In the genomic region with DNA sequence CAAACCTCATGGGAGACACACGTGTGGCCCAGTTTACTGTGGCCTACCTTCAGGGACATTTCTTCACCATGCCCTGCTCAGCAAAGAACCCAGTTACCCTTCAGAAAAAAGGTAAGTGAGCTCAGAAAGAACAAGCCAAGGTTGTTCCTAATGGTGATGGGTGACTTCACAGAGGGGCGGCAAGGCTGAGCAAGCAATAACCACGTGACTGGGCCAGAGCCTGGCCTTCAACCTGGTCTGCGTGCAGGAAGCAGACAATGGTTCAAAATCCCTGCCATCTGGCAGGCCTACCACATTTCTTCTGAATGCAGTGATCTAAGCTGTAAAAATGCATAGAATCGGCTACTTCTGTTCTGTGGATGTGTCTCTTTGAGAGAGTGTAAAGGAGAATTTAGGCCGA, we compare ENCODE assay signal across 38 cellular contexts.
"Had no signal": no experiment of that assay in that cellular context is flagged by ENCODE, and none has a peak within 500 bp of the region (broad histone marks: within the 10 kb centered on the region; RNA-seq: fewer than 3 reads in every experiment).

No MANE protein-coding gene starts in this region.

- ATAC-seq: activated CD4-positive, CD25-positive, alpha-beta regulatory T cell treated with anti-CD3 and anti-CD28 coated beads, Interleukin-2, amount 50 U/mL, for 24 hours; activated CD8-positive, alpha-beta memory T cell treated with anti-CD3 and anti-CD28 coated beads, Interleukin-2, amount 10 ng/mL, durations not matched to agents 7 days and 5 days; activated CD8-positive, alpha-beta T cell treated with anti-CD3 and anti-CD28 coated beads for 36 hours; activated naive CD4-positive, alpha-beta T cell treated with anti-CD3 and anti-CD28 coated beads, Interleukin-2, amount 50 U/mL, for 72 hours; effector memory CD8-positive, alpha-beta T cell; foreskin keratinocyte; gastrocnemius medialis; heart left ventricle; T-helper 17 cell had no signal

- H3K27ac ChIP-seq: brain microvascular endothelial cell, esophagus muscularis mucosa, foreskin keratinocyte, gastrocnemius medialis, heart left ventricle, WERI-Rb-1 had no signal

- FAIRE-seq: astrocyte, colon had no signal

- H3K9me3 ChIP-seq: gastrocnemius medialis had no signal

- H3K4me1 Mint-ChIP-seq: activated B cell treated with CpG ODN at 0.5 μM for 24 hours; activated CD8-positive, alpha-beta memory T cell treated with anti-CD3 and anti-CD28 coated beads, Interleukin-2, amount 10 ng/mL, durations not matched to agents 7 days and 5 days; activated naive CD4-positive, alpha-beta T cell treated with anti-CD3 and anti-CD28 coated beads, Interleukin-2, amount 10 ng/mL, durations not matched to agents 7 days and 5 days; activated naive CD8-positive, alpha-beta T cell treated with anti-CD3 and anti-CD28 coated beads, Interleukin-2, amount 10 ng/mL, durations not matched to agents 7 days and 5 days; T-helper 17 cell had no signal

- H3K4me3 ChIP-seq: esophagus muscularis mucosa, gastrocnemius medialis, heart left ventricle had no signal

- H3K36me3 ChIP-seq: brain microvascular endothelial cell, esophagus muscularis mucosa, gastrocnemius medialis, heart left ventricle, WERI-Rb-1 had no signal

- H3K4me3 Mint-ChIP-seq: activated B cell treated with CpG ODN at 0.5 μM for 24 hours; activated CD8-positive, alpha-beta memory T cell treated with anti-CD3 and anti-CD28 coated beads, Interleukin-2, amount 10 ng/mL, durations not matched to agents 7 days and 5 days; activated CD8-positive, alpha-beta T cell treated with anti-CD3 and anti-CD28 coated beads for 36 hours; activated naive CD4-positive, alpha-beta T cell treated with anti-CD3 and anti-CD28 coated beads, Interleukin-2, amount 10 ng/mL, durations not matched to agents 7 days and 5 days; activated naive CD8-positive, alpha-beta T cell treated with anti-CD3 and anti-CD28 coated beads, Interleukin-2, amount 10 ng/mL, durations not matched to agents 7 days and 5 days; activated T-helper 1 cell treated with anti-CD3 and anti-CD28 coated beads, Interleukin-12 subunit alpha, Interleukin-12 subunit beta, Interleukin-2, Interleukin-4 antibody, amounts not matched to agents 30 ng/mL and 10 ng/mL and 1 ng/mL, durations not matched to agents 14 hours and 24 hours and 36 hours; effector memory CD8-positive, alpha-beta T cell; T-helper 17 cell; T-helper 2 cell treated with Interferon-gamma antibody and Interleukin-4, amounts not matched to agents 5 μg/mL and 100 μg/mL, for 36 hours had no signal

- H3K9me3 Mint-ChIP-seq: activated B cell treated with CpG ODN at 0.5 μM for 24 hours; activated CD8-positive, alpha-beta T cell treated with anti-CD3 and anti-CD28 coated beads for 36 hours; activated naive CD4-positive, alpha-beta T cell treated with anti-CD3 and anti-CD28 coated beads, Interleukin-2, amount 10 ng/mL, durations not matched to agents 7 days and 5 days; activated naive CD4-positive, alpha-beta T cell treated with anti-CD3 and anti-CD28 coated beads, Interleukin-2, amount 50 U/mL, for 72 hours; activated naive CD8-positive, alpha-beta T cell treated with anti-CD3 and anti-CD28 coated beads, Interleukin-2, amount 10 ng/mL, durations not matched to agents 7 days and 5 days; activated T-helper 1 cell treated with anti-CD3 and anti-CD28 coated beads, Interleukin-12 subunit alpha, Interleukin-12 subunit beta, Interleukin-2, Interleukin-4 antibody, amounts not matched to agents 30 ng/mL and 10 ng/mL and 1 ng/mL, durations not matched to agents 14 hours and 24 hours and 36 hours; activated T-helper 2 cell treated with anti-CD3 and anti-CD28 coated beads, Interferon-gamma antibody, Interleukin-2, Interleukin-4, amounts not matched to agents 10 μg/mL and 5 μg/mL and 100 μg/mL, durations not matched to agents 14 hours and 24 hours and 36 hours; effector memory CD8-positive, alpha-beta T cell; T-helper 2 cell treated with Interferon-gamma antibody and Interleukin-4, amounts not matched to agents 5 μg/mL and 100 μg/mL, for 36 hours had no signal

- H3K36me3 Mint-ChIP-seq: activated CD8-positive, alpha-beta memory T cell treated with anti-CD3 and anti-CD28 coated beads, Interleukin-2, amount 10 ng/mL, durations not matched to agents 7 days and 5 days; activated naive CD4-positive, alpha-beta T cell treated with anti-CD3 and anti-CD28 coated beads, Interleukin-2, amount 10 ng/mL, durations not matched to agents 7 days and 5 days; activated naive CD4-positive, alpha-beta T cell treated with anti-CD3 and anti-CD28 coated beads, Interleukin-2, amount 50 U/mL, for 72 hours; activated naive CD8-positive, alpha-beta T cell treated with anti-CD3 and anti-CD28 coated beads, Interleukin-2, amount 10 ng/mL, durations not matched to agents 7 days and 5 days had no signal

- H3K27me3 ChIP-seq: brain microvascular endothelial cell, foreskin keratinocyte, gastrocnemius medialis had no signal

- H3K27ac Mint-ChIP-seq: activated B cell treated with CpG ODN at 0.5 μM for 24 hours; activated CD8-positive, alpha-beta memory T cell treated with anti-CD3 and anti-CD28 coated beads, Interleukin-2, amount 10 ng/mL, durations not matched to agents 7 days and 5 days; activated CD8-positive, alpha-beta T cell treated with anti-CD3 and anti-CD28 coated beads for 36 hours; activated naive CD4-positive, alpha-beta T cell treated with anti-CD3 and anti-CD28 coated beads, Interleukin-2, amount 10 ng/mL, durations not matched to agents 7 days and 5 days; activated naive CD4-positive, alpha-beta T cell treated with anti-CD3 and anti-CD28 coated beads, Interleukin-2, amount 50 U/mL, for 72 hours; activated naive CD8-positive, alpha-beta T cell treated with anti-CD3 and anti-CD28 coated beads, Interleukin-2, amount 10 ng/mL, durations not matched to agents 7 days and 5 days; activated T-helper 1 cell treated with anti-CD3 and anti-CD28 coated beads, Interleukin-12 subunit alpha, Interleukin-12 subunit beta, Interleukin-2, Interleukin-4 antibody, amounts not matched to agents 30 ng/mL and 10 ng/mL and 1 ng/mL, durations not matched to agents 14 hours and 24 hours and 36 hours; activated T-helper 2 cell treated with anti-CD3 and anti-CD28 coated beads, Interferon-gamma antibody, Interleukin-2, Interleukin-4, amounts not matched to agents 10 μg/mL and 5 μg/mL and 100 μg/mL, durations not matched to agents 14 hours and 24 hours and 36 hours; T-helper 17 cell; T-helper 2 cell treated with Interferon-gamma antibody and Interleukin-4, amounts not matched to agents 5 μg/mL and 100 μg/mL, for 36 hours had no signal

- DNase-seq: activated B cell treated with CpG ODN at 0.5 μM for 24 hours; activated CD4-positive, alpha-beta T cell treated with anti-CD3 and anti-CD28 coated beads for 48 hours; activated CD4-positive, alpha-beta T cell treated with anti-CD3 and anti-CD28 coated beads, Interleukin-2, amount 50 U/mL, for 1 hour; activated CD4-positive, alpha-beta T cell treated with anti-CD3 and anti-CD28 coated beads, Interleukin-2, amount 50 U/mL, for 48 hours; activated CD8-positive, alpha-beta memory T cell treated with anti-CD3 and anti-CD28 coated beads, Interleukin-2, amount 10 ng/mL, durations not matched to agents 7 days and 5 days; activated CD8-positive, alpha-beta memory T cell treated with anti-CD3 and anti-CD28 coated beads, Interleukin-2, amount 50 U/mL, for 4 hours; activated CD8-positive, alpha-beta T cell treated with anti-CD3 and anti-CD28 coated beads for 36 hours; activated effector memory CD4-positive, alpha-beta T cell treated with anti-CD3 and anti-CD28 coated beads, Interleukin-2, amount 50 U/mL, for 16 hours; activated naive CD4-positive, alpha-beta T cell; activated naive CD4-positive, alpha-beta T cell treated with anti-CD3 and anti-CD28 coated beads, Interleukin-2, amount 10 ng/mL, durations not matched to agents 7 days and 5 days; activated naive CD8-positive, alpha-beta T cell treated with anti-CD3 and anti-CD28 coated beads, Interleukin-2, amount 10 ng/mL, durations not matched to agents 7 days and 5 days; activated T-cell treated with anti-CD3 and anti-CD28 coated beads, Interleukin-2, amount 50 U/mL, for 1 hour; activated T-cell treated with anti-CD3 and anti-CD28 coated beads, Interleukin-2, amount 50 U/mL, for 48 hours; amniotic stem cell; anterior cingulate cortex; brain microvascular endothelial cell; caudate nucleus; cortex of kidney; dermis blood vessel endothelial cell; effector CD4-positive, alpha-beta T cell; effector memory CD8-positive, alpha-beta T cell; erythroblast; foreskin keratinocyte; gastrocnemius medialis; glutamatergic neuron; heart left ventricle; T-helper 1 cell; T-helper 17 cell; T1000; WERI-Rb-1 had no signal

- H3K4me1 ChIP-seq: esophagus muscularis mucosa, foreskin keratinocyte, gastrocnemius medialis, heart left ventricle had no signal

- H3K27me3 Mint-ChIP-seq: activated CD8-positive, alpha-beta T cell treated with anti-CD3 and anti-CD28 coated beads for 36 hours had no signal
